1 cellular context compared by ENCODE assay signal in genomic region chr6:105992315-105992961, GRCh38.
A peak's percentile ranks its signal among the peaks of the same experiment; 100 is the strongest.
TF ChIP-seq lines count a peak whose summit lies in the region.

No MANE protein-coding gene starts in this region.

TF ChIP-seq in HepG2, 621 proteins besides CTCF, POLR2A, EP300 and RAD21 (continued from another document and continues in another):
- TF ChIP-seq, protein P1, sequence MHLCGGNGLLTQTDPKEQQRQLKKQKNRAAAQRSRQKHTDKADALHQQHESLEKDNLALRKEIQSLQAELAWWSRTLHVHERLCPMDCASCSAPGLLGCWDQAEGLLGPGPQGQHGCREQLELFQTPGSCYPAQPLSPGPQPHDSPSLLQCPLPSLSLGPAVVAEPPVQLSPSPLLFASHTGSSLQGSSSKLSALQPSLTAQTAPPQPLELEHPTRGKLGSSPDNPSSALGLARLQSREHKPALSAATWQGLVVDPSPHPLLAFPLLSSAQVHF (CRISPR knock-in tag; IDR thresholded peaks at IDR 0.05): no peak
- TF ChIP-seq MATR3 (CRISPR knock-in tag; IDR thresholded peaks at IDR 0.05) (no peak), KDM3A (CRISPR knock-in tag; IDR thresholded peaks at IDR 0.05; ENCODE audit: low read depth) (no peak), SIX1 (CRISPR knock-in tag; IDR thresholded peaks at IDR 0.05; ENCODE audit: borderline replicate concordance) (no peak), SPEN (CRISPR knock-in tag; IDR thresholded peaks at IDR 0.05; ENCODE audit: low read depth) (0 out of 2 replicates have a peak, but pooled peaks have one; percentile 33), ZZZ3 (CRISPR knock-in tag; IDR thresholded peaks at IDR 0.05; ENCODE audit: borderline replicate concordance) (no peak), KLF9 (CRISPR knock-in tag; IDR thresholded peaks at IDR 0.05; ENCODE audit: low read depth) (no peak), U2AF1 (optimal IDR thresholded peaks at IDR 0.05; ENCODE audit: low read depth, low read length) (no peak), ZBTB46 (CRISPR knock-in tag; IDR thresholded peaks at IDR 0.05; ENCODE audit: borderline replicate concordance) (no peak), NFE2L1 (CRISPR knock-in tag; IDR thresholded peaks at IDR 0.05; ENCODE audit: borderline replicate concordance) (no peak), STAT5B (CRISPR knock-in tag; IDR thresholded peaks at IDR 0.05) (no peak), ZNF142 (CRISPR knock-in tag; IDR thresholded peaks at IDR 0.05) (no peak), NKX3-1 (CRISPR knock-in tag; IDR thresholded peaks at IDR 0.05) (0 out of 2 replicates have a peak, but pooled peaks have one; percentile 31), MED13 (CRISPR knock-in tag; IDR thresholded peaks at IDR 0.05) (no peak), ZNF430 (CRISPR knock-in tag; IDR thresholded peaks at IDR 0.05) (peak; percentile 12; the same call in 1 of the 2 replicates), SALL1 (CRISPR knock-in tag; IDR thresholded peaks at IDR 0.05) (peak; percentile 38; the same call in 1 of the 2 replicates), REXO4 (CRISPR knock-in tag; IDR thresholded peaks at IDR 0.05; ENCODE audit: borderline replicate concordance) (no peak), GZF1 (CRISPR knock-in tag; IDR thresholded peaks at IDR 0.05) (no peak), ZNF431 (CRISPR knock-in tag; IDR thresholded peaks at IDR 0.05; ENCODE audit: borderline replicate concordance, low read depth) (no peak), JUNB (CRISPR knock-in tag; IDR thresholded peaks at IDR 0.05; ENCODE audit: borderline replicate concordance) (no peak), ZNF160 (CRISPR knock-in tag; IDR thresholded peaks at IDR 0.05) (no peak), ZNF260 (CRISPR knock-in tag; IDR thresholded peaks at IDR 0.05; ENCODE audit: borderline replicate concordance, low read depth) (no peak), MAZ (IDR thresholded peaks at IDR 0.05; ENCODE audit: borderline replicate concordance, low read depth, low read length) (no peak), MAZ (CRISPR knock-in tag; IDR thresholded peaks at IDR 0.05; ENCODE audit: low read depth) (peak; percentile 46; the same call in 1 of the 2 replicates), KDM4B (CRISPR knock-in tag; IDR thresholded peaks at IDR 0.05) (no peak), ZBTB26 (CRISPR knock-in tag; IDR thresholded peaks at IDR 0.05; ENCODE audit: borderline replicate concordance) (no peak), ZBTB38 (CRISPR knock-in tag; IDR thresholded peaks at IDR 0.05) (peak; percentile 40; the same call in 1 of the 2 replicates), PCBP1 (IDR thresholded peaks at IDR 0.05; ENCODE audit: borderline replicate concordance, low read depth, low read length) (no peak), NFRKB (IDR thresholded peaks at IDR 0.05) (no peak), DNMT3B (CRISPR knock-in tag; conservative IDR thresholded peaks at IDR 0.05) (no peak), HCFC1 (IDR thresholded peaks at IDR 0.05; ENCODE audit: low read depth, low read length) (no peak), TERF1 (CRISPR knock-in tag; IDR thresholded peaks at IDR 0.05) (no peak), ZNF781 (CRISPR knock-in tag; IDR thresholded peaks at IDR 0.05; ENCODE audit: borderline replicate concordance, not compliant biosample characterization) (no peak), ZNF782 (CRISPR knock-in tag; IDR thresholded peaks at IDR 0.05; ENCODE audit: borderline replicate concordance) (no peak), ZFAT (CRISPR knock-in tag; conservative IDR thresholded peaks at IDR 0.05) (no peak), SP1 (IDR thresholded peaks at IDR 0.05) (no peak), SP1 (CRISPR knock-in tag; IDR thresholded peaks at IDR 0.05) (peak; percentile 74)
- TF ChIP-seq, protein P2, sequence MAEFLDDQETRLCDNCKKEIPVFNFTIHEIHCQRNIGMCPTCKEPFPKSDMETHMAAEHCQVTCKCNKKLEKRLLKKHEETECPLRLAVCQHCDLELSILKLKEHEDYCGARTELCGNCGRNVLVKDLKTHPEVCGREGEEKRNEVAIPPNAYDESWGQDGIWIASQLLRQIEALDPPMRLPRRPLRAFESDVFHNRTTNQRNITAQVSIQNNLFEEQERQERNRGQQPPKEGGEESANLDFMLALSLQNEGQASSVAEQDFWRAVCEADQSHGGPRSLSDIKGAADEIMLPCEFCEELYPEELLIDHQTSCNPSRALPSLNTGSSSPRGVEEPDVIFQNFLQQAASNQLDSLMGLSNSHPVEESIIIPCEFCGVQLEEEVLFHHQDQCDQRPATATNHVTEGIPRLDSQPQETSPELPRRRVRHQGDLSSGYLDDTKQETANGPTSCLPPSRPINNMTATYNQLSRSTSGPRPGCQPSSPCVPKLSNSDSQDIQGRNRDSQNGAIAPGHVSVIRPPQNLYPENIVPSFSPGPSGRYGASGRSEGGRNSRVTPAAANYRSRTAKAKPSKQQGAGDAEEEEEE (CRISPR knock-in tag; IDR thresholded peaks at IDR 0.05; ENCODE audit: borderline replicate concordance): no peak
- TF ChIP-seq, protein P3, sequence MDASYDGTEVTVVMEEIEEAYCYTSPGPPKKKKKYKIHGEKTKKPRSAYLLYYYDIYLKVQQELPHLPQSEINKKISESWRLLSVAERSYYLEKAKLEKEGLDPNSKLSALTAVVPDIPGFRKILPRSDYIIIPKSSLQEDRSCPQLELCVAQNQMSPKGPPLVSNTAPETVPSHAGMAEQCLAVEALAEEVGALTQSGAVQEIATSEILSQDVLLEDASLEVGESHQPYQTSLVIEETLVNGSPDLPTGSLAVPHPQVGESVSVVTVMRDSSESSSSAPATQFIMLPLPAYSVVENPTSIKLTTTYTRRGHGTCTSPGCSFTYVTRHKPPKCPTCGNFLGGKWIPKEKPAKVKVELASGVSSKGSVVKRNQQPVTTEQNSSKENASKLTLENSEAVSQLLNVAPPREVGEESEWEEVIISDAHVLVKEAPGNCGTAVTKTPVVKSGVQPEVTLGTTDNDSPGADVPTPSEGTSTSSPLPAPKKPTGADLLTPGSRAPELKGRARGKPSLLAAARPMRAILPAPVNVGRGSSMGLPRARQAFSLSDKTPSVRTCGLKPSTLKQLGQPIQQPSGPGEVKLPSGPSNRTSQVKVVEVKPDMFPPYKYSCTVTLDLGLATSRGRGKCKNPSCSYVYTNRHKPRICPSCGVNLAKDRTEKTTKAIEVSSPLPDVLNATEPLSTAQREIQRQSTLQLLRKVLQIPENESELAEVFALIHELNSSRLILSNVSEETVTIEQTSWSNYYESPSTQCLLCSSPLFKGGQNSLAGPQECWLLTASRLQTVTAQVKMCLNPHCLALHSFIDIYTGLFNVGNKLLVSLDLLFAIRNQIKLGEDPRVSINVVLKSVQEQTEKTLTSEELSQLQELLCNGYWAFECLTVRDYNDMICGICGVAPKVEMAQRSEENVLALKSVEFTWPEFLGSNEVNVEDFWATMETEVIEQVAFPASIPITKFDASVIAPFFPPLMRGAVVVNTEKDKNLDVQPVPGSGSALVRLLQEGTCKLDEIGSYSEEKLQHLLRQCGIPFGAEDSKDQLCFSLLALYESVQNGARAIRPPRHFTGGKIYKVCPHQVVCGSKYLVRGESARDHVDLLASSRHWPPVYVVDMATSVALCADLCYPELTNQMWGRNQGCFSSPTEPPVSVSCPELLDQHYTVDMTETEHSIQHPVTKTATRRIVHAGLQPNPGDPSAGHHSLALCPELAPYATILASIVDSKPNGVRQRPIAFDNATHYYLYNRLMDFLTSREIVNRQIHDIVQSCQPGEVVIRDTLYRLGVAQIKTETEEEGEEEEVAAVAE (CRISPR knock-in tag; IDR thresholded peaks at IDR 0.05; ENCODE audit: borderline replicate concordance): no peak
- TF ChIP-seq, protein P4, sequence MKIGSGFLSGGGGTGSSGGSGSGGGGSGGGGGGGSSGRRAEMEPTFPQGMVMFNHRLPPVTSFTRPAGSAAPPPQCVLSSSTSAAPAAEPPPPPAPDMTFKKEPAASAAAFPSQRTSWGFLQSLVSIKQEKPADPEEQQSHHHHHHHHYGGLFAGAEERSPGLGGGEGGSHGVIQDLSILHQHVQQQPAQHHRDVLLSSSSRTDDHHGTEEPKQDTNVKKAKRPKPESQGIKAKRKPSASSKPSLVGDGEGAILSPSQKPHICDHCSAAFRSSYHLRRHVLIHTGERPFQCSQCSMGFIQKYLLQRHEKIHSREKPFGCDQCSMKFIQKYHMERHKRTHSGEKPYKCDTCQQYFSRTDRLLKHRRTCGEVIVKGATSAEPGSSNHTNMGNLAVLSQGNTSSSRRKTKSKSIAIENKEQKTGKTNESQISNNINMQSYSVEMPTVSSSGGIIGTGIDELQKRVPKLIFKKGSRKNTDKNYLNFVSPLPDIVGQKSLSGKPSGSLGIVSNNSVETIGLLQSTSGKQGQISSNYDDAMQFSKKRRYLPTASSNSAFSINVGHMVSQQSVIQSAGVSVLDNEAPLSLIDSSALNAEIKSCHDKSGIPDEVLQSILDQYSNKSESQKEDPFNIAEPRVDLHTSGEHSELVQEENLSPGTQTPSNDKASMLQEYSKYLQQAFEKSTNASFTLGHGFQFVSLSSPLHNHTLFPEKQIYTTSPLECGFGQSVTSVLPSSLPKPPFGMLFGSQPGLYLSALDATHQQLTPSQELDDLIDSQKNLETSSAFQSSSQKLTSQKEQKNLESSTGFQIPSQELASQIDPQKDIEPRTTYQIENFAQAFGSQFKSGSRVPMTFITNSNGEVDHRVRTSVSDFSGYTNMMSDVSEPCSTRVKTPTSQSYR (CRISPR knock-in tag; IDR thresholded peaks at IDR 0.05; ENCODE audit: borderline replicate concordance): no peak
- TF ChIP-seq, protein P5, sequence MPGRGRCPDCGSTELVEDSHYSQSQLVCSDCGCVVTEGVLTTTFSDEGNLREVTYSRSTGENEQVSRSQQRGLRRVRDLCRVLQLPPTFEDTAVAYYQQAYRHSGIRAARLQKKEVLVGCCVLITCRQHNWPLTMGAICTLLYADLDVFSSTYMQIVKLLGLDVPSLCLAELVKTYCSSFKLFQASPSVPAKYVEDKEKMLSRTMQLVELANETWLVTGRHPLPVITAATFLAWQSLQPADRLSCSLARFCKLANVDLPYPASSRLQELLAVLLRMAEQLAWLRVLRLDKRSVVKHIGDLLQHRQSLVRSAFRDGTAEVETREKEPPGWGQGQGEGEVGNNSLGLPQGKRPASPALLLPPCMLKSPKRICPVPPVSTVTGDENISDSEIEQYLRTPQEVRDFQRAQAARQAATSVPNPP (CRISPR knock-in tag; IDR thresholded peaks at IDR 0.05): no peak
